In the genomic region with DNA sequence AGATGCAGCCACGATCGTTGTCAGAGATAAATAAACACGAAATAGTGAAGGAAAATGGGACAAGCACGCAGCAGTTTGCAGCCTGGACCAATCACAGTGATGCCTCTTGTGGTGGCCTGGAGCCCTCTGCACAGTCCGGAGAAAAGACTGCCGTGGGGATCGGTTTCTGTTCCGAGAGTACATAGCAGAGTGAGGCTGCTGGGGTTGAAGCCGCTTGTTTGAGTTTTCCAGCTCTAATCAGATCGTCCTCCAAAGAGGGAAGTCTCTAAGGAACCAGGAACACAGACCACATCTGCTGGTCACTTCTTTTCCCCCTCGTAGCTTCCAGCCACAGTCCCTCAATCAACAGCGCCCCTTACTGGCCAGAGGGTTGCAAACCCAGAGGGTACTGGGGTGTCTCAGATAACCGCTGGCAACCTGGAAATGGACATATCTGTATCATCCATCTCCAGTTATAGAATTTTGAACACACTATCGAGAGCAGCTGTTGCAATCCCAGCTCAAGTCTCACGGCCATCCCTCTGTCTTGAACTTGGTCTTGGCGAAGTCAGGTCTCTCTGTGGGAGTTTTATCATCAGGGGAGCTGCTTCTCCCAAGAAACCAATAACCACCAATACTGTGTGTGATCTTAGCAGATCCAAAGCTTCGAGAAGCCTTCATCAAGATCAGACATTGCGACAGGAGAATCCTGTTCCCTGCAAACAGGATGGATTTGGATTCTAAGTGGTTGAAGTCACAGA, we compare ENCODE assay signal across 7 cellular contexts. TPM values are rescaled to one million over a fixed set of nuclear protein-coding genes. Genes with fewer than 3 reads are reported as not detected.
DNase-seq lines count a peak whose midpoint lies in the region; ATAC-seq and TF ChIP-seq lines count a peak whose summit lies in the region.

No MANE protein-coding gene starts in this region.

- H3K36me3 ChIP-seq in adipocyte (ENCODE audit: control insufficient read depth, insufficient read depth, low read length, severe bottlenecking) (no peaks in the 10 kb centered on the region), upper lobe of left lung (no peaks in the 10 kb centered on the region)

- H3K27ac ChIP-seq in upper lobe of left lung: no peak overlapping the region

- TF ChIP-seq CTCF in GM12873 (IDR thresholded peaks at IDR 0.05; ENCODE audit: insufficient read depth, low read depth, low read length, missing control alignments) (peak; percentile 89), progenitor cell of endocrine pancreas (IDR thresholded peaks at IDR 0.05; ENCODE audit: unreplicated experiment) (peak; percentile 86), upper lobe of left lung (IDR thresholded peaks at IDR 0.05) (peak; percentile 52 to 76 (median 59))

- intact Hi-C loops in left cardiac atrium (cut with DNase I): loop anchor here in 1 of 2 donors (5.0 kb wide), 2 partner anchors 135 to 185 kb away; no protein-coding TSS in a partner anchor

- H3K4me1 ChIP-seq in adipocyte (ENCODE audit: control insufficient read depth, insufficient read depth, low read length) (peaks cover 5% of the 10 kb centered on the region), upper lobe of left lung (peaks cover 0 to 8% (median 1%) of the 10 kb centered on the region in 4 donors)

- H3K27me3 ChIP-seq in adipocyte (replicated peaks; ENCODE audit: control insufficient read depth, insufficient read depth, low read length): peaks cover 51% of the 10 kb centered on the region
- no peaks in the 10 kb centered on the region for H3K27me3 ChIP-seq in upper lobe of left lung

- H3K27me3 Mint-ChIP-seq in progenitor cell of endocrine pancreas: peaks cover 52% of the 10 kb centered on the region

- H3K9me3 ChIP-seq in adipocyte (ENCODE audit: control insufficient read depth, low read length) (no peaks in the 10 kb centered on the region), upper lobe of left lung (no peaks in the 10 kb centered on the region)

- H3K4me3 ChIP-seq in adipocyte (ENCODE audit: low read length): peak overlapping the region; percentile 67
- peak overlapping the region in 2 of 4 donors; percentile 13 to 38 for H3K4me3 ChIP-seq in upper lobe of left lung

- H3K4me3 Mint-ChIP-seq in progenitor cell of endocrine pancreas (ENCODE audit: low read depth): peak overlapping the region; percentile 66

- TF ChIP-seq POLR2A in upper lobe of left lung (IDR thresholded peaks at IDR 0.05): no peak

- in situ Hi-C loops in KBM-7 (cut with MboI; ENCODE audit: low pct_unique_long_range_greater_than_20kb, low sequenced_read_pairs): no loop called here

- H3K9ac ChIP-seq in adipocyte (ENCODE audit: low read length): no peak overlapping the region

- no peak overlapping the region for H3K27ac Mint-ChIP-seq in progenitor cell of endocrine pancreas

- no peaks in the 10 kb centered on the region for H3K9me3 Mint-ChIP-seq in progenitor cell of endocrine pancreas (ENCODE audit: low read depth)

- peak; percentile 85 for DNase-seq in KBM-7
- DNase-seq in SKM-1 treated with dmso at 0.1 percent for 144 hours (lab: John Stamatoyannopoulos, UW; ENCODE audit: unreplicated experiment): peak; percentile 67
- peak; percentile 69 for DNase-seq in adipocyte (ENCODE audit: low read depth)
- DNase-seq in left cardiac atrium: peak; percentile 53
- DNase-seq in progenitor cell of endocrine pancreas (ENCODE audit: low spot score, unreplicated experiment): peak; percentile 62
- peak in 1 of 2 donors; percentile 72 for DNase-seq in upper lobe of left lung

- no peak for TF ChIP-seq EP300 in upper lobe of left lung (IDR thresholded peaks at IDR 0.05)

- ATAC-seq in left cardiac atrium: peak; percentile 92 to 94
- peak; percentile 74 to 91 for ATAC-seq in upper lobe of left lung (ENCODE audit: low FRiP score in 2 of 2)

- H3K4me1 Mint-ChIP-seq in progenitor cell of endocrine pancreas (ENCODE audit: low read depth): peaks cover 4% of the 10 kb centered on the region

- H3K36me3 Mint-ChIP-seq in progenitor cell of endocrine pancreas (ENCODE audit: insufficient read depth): no peaks in the 10 kb centered on the region

- 4 to 6% methylated on average over 15 to 18 of the region's 18 CpGs for WGBS in upper lobe of left lung, 2 donors

RNA-seq across cellular contexts. Expression of gene OLIG1, which starts 57.4 kb away (rescaled TPM):
- under 1 TPM in 1 of 2 donors, not detected in 1; 0.27 TPM for total RNA-seq in left cardiac atrium
- 0.13 and 0.38 TPM in 2 replicates for total RNA-seq in progenitor cell of endocrine pancreas
- 1 to 10 TPM in 3 of 6 donors, under 1 TPM in 2, not detected in 1; 0.54 to 3.2 (median 2.0) TPM for total RNA-seq in upper lobe of left lung
